20 cellular contexts compared by ENCODE assay signal in the genomic region with DNA sequence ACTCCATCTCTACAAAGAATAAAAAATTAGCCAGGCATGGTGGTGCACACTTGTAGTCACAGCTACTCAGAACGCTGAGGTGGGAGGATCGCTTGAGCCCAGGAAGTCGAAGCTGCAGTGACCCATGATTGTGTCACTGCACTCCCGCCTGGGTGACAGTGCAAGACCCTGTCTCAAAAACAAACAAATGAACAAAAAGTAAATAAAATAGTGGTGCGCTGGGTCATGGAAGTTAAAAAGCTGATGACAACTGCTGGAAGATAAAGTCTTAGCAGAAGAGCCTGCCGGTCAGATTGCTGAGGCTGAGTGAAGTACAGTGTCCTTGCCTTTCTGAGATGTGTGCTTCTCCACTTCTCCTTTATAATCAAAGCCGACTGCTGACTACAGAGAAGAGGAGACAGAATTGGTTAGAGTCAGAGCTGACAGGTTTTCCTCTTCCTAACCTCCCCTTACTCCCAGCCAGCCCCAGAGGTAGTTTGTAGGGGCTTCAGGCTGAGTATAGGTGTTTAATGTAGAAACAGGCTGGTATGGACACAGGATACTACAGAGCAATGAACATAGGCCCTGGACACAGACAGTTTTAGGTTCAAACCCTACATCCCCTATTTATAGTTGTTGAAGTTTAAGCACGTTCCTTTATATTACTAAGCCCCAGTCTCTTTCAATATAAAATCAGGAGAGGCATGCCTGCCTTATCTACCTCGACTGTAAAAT. TPM values are rescaled to one million over a fixed set of nuclear protein-coding genes. Genes with fewer than 3 reads are reported as not detected.
DNase-seq lines count a peak whose midpoint lies in the region; ATAC-seq and TF ChIP-seq lines count a peak whose summit lies in the region.
"Had no signal": no experiment of that assay in that cellular context is flagged by ENCODE, and none has a peak within 500 bp of the region (broad histone marks: within the 10 kb centered on the region; RNA-seq: fewer than 3 reads in every experiment).

No MANE protein-coding gene starts in this region.

- no peaks in the 10 kb centered on the region for H3F3A ChIP-seq in neural progenitor cell (ENCODE audit: low read depth)

- H3K27ac ChIP-seq in OCI-LY7 (ENCODE audit: low read depth, low read length, poor library complexity, severe bottlenecking) (no peak overlapping the region), neural progenitor cell (no peak overlapping the region)
- H3K27ac ChIP-seq: HL-60, Peyer's patch had no signal

- H3K9me3 Mint-ChIP-seq in activated naive CD4-positive, alpha-beta T cell treated with anti-CD3 and anti-CD28 coated beads for 36 hours: no peaks in the 10 kb centered on the region
- H3K9me3 Mint-ChIP-seq in activated naive CD8-positive, alpha-beta T cell treated with anti-CD3 and anti-CD28 coated beads, Interleukin-2, amount 50 U/mL, for 24 hours: no peaks in the 10 kb centered on the region
- H3K9me3 Mint-ChIP-seq in neural progenitor cell: no peaks in the 10 kb centered on the region
- H3K9me3 Mint-ChIP-seq: CD4-positive, alpha-beta T cell; HFFc6 had no signal

- no peak for ATAC-seq in activated naive CD8-positive, alpha-beta T cell treated with anti-CD3 and anti-CD28 coated beads, Interleukin-2, amount 50 U/mL, for 24 hours
- no peak for ATAC-seq in GM21529 (IDR thresholded peaks at IDR 0.05; ENCODE audit: unreplicated experiment)

- H3K9me2 ChIP-seq in OCI-LY7 (ENCODE audit: insufficient read depth, low read length): no peaks in the 10 kb centered on the region

- TF ChIP-seq CTCF in OCI-LY7 (conservative IDR thresholded peaks at IDR 0.05; ENCODE audit: low read length) (no peak), neural progenitor cell (IDR thresholded peaks at IDR 0.05) (no peak)

- H3K36me3 Mint-ChIP-seq in activated naive CD4-positive, alpha-beta T cell treated with anti-CD3 and anti-CD28 coated beads for 36 hours (ENCODE audit: low read depth): peaks cover 49% of the 10 kb centered on the region
- H3K36me3 Mint-ChIP-seq in activated naive CD8-positive, alpha-beta T cell treated with anti-CD3 and anti-CD28 coated beads, Interleukin-2, amount 50 U/mL, for 24 hours (ENCODE audit: low read depth): peaks cover 68% of the 10 kb centered on the region
- H3K36me3 Mint-ChIP-seq in neural progenitor cell: no peaks in the 10 kb centered on the region

- no peaks in the 10 kb centered on the region for H3K4me1 ChIP-seq in OCI-LY7 (ENCODE audit: insufficient read depth, low read length, poor library complexity, severe bottlenecking)
- no peaks in the 10 kb centered on the region for H3K4me1 ChIP-seq in neural progenitor cell
- H3K4me1 ChIP-seq: Peyer's patch had no signal

- H3K9ac ChIP-seq in neural progenitor cell: no peak overlapping the region

- H3K9me3 ChIP-seq in OCI-LY7 (ENCODE audit: low read length) (no peaks in the 10 kb centered on the region), neural progenitor cell (ENCODE audit: low read depth) (no peaks in the 10 kb centered on the region)
- H3K9me3 ChIP-seq: Peyer's patch had no signal

- TSS peak; percentile 24 for BruUV-seq in OCI-LY7 (replicated peaks; lab: Mats Ljungman, UMichigan)

- no peak overlapping the region for H3K4me3 ChIP-seq in OCI-LY7 (ENCODE audit: low read depth, low read length, poor library complexity, severe bottlenecking)
- no peak overlapping the region for H3K4me3 ChIP-seq in neural progenitor cell
- H3K4me3 ChIP-seq: Peyer's patch had no signal

- H3K4me1 Mint-ChIP-seq in activated naive CD4-positive, alpha-beta T cell treated with anti-CD3 and anti-CD28 coated beads for 36 hours (ENCODE audit: low read depth): peaks cover 27% of the 10 kb centered on the region
- H3K4me1 Mint-ChIP-seq in activated naive CD8-positive, alpha-beta T cell treated with anti-CD3 and anti-CD28 coated beads, Interleukin-2, amount 50 U/mL, for 24 hours: peaks cover 25% of the 10 kb centered on the region
- H3K4me1 Mint-ChIP-seq in neural progenitor cell: no peaks in the 10 kb centered on the region
- H3K4me1 Mint-ChIP-seq: B cell had no signal

- H3K36me3 ChIP-seq in OCI-LY7 (ENCODE audit: insufficient read depth, low read length) (peaks cover 80% of the 10 kb centered on the region), neural progenitor cell (no peaks in the 10 kb centered on the region)

- H3K27ac Mint-ChIP-seq in activated naive CD4-positive, alpha-beta T cell treated with anti-CD3 and anti-CD28 coated beads for 36 hours: peak overlapping the region; percentile 37
- peak overlapping the region; percentile 59 for H3K27ac Mint-ChIP-seq in activated naive CD8-positive, alpha-beta T cell treated with anti-CD3 and anti-CD28 coated beads, Interleukin-2, amount 50 U/mL, for 24 hours
- H3K27ac Mint-ChIP-seq in neural progenitor cell: no peak overlapping the region
- H3K27ac Mint-ChIP-seq: B cell; CD4-positive, alpha-beta T cell; HFFc6 had no signal

- POLR2A ChIA-PET in OCI-LY7 (lab: Charles Lee): interaction anchor here (0.7 to 1.0 kb wide), 2 partner anchors 18 to 23 kb away, joined by 3 read pairs; partner anchors contain the start of gene HCLS1

- CTCF ChIA-PET in activated naive CD4-positive, alpha-beta T cell treated with anti-CD3 and anti-CD28 coated beads for 36 hours (lab: Charles Lee): no interaction called here
- CTCF ChIA-PET in OCI-LY7 (lab: Charles Lee; ENCODE audit: unreplicated experiment): no interaction called here

- no peaks in the 10 kb centered on the region for H3K27me3 Mint-ChIP-seq in activated naive CD4-positive, alpha-beta T cell treated with anti-CD3 and anti-CD28 coated beads for 36 hours (ENCODE audit: low read depth)
- H3K27me3 Mint-ChIP-seq in activated naive CD8-positive, alpha-beta T cell treated with anti-CD3 and anti-CD28 coated beads, Interleukin-2, amount 50 U/mL, for 24 hours: no peaks in the 10 kb centered on the region
- H3K27me3 Mint-ChIP-seq in neural progenitor cell (ENCODE audit: insufficient read depth, low read depth): no peaks in the 10 kb centered on the region
- H3K27me3 Mint-ChIP-seq: B cell; CD4-positive, alpha-beta T cell had no signal

- H4K20me1 ChIP-seq in OCI-LY7 (ENCODE audit: insufficient read depth, low read length) (no peaks in the 10 kb centered on the region), neural progenitor cell (ENCODE audit: low read depth) (no peaks in the 10 kb centered on the region)

- DNase-seq in activated naive CD4-positive, alpha-beta T cell treated with anti-CD3 and anti-CD28 coated beads for 36 hours: no peak
- DNase-seq in activated naive CD4-positive, alpha-beta T cell treated with anti-CD3 and anti-CD28 coated beads, Interleukin-2, amount 50 U/mL, for 16 hours: no peak
- no peak for DNase-seq in OCI-LY7 (ENCODE audit: low spot score)
- DNase-seq in activated naive CD8-positive, alpha-beta T cell treated with anti-CD3 and anti-CD28 coated beads, Interleukin-2, amount 50 U/mL, for 24 hours: no peak
- no peak for DNase-seq in neural progenitor cell (ENCODE audit: low spot score)
- no peak for DNase-seq in NCI-H510A treated with DMSO at 0.1 percent for 48 hours (lab: John Stamatoyannopoulos, UW)
- no peak for DNase-seq in pons (ENCODE audit: low spot score)
- DNase-seq: CD4-positive, alpha-beta T cell; DND-41; GDM1; GOT3; HFFc6; KBM-7; NCI-H446 treated with DMSO at 0.1 percent for 48 hours; NCI-H774; Peyer's patch; SHP77 had no signal

- H3K79me2 ChIP-seq in OCI-LY7 (ENCODE audit: insufficient read depth, low read depth, low read length) (no peaks in the 10 kb centered on the region), neural progenitor cell (ENCODE audit: low read depth) (no peaks in the 10 kb centered on the region)

- H3K4me2 ChIP-seq in OCI-LY7 (ENCODE audit: low read length): no peak overlapping the region
- H3K4me2 ChIP-seq in neural progenitor cell: no peak overlapping the region

- no peak overlapping the region for H2AFZ ChIP-seq in OCI-LY7 (ENCODE audit: low read length)
- H2AFZ ChIP-seq in neural progenitor cell (replicated peaks): peak overlapping the region; percentile 57

- no peak overlapping the region for H3K4me3 Mint-ChIP-seq in activated naive CD4-positive, alpha-beta T cell treated with anti-CD3 and anti-CD28 coated beads for 36 hours
- no peak overlapping the region for H3K4me3 Mint-ChIP-seq in activated naive CD8-positive, alpha-beta T cell treated with anti-CD3 and anti-CD28 coated beads, Interleukin-2, amount 50 U/mL, for 24 hours
- H3K4me3 Mint-ChIP-seq in neural progenitor cell: no peak overlapping the region
- H3K4me3 Mint-ChIP-seq: B cell; CD4-positive, alpha-beta T cell; HFFc6 had no signal

- intact Hi-C loops in activated naive CD4-positive, alpha-beta T cell treated with anti-CD3 and anti-CD28 coated beads for 36 hours (cut with micrococcal nuclease): no loop called here
- intact Hi-C loops in OCI-LY7 (cut with micrococcal nuclease; ENCODE audit: unreplicated experiment): no loop called here

- H3K27me3 ChIP-seq in neural progenitor cell: no peaks in the 10 kb centered on the region
- H3K27me3 ChIP-seq: Peyer's patch had no signal

RNA-seq across cellular contexts. Expression of gene HCLS1, which starts 17.9 kb away (rescaled TPM):
- total RNA-seq in activated naive CD4-positive, alpha-beta T cell treated with anti-CD3 and anti-CD28 coated beads for 36 hours: 100 to 1,000 TPM; 240 to 248 TPM
- 124 and 167 TPM in 2 replicates for total RNA-seq in OCI-LY7 (2014; rRNA removed; shearing (Covaris generic))
- total RNA-seq in OCI-LY7 (2022) (235 and 241 TPM in 2 replicates), neural progenitor cell (ENCODE audit: low replicate concordance) (not detected in 2 replicates)

RNA-seq across cellular contexts. Expression of gene FBXO40, which starts 49.6 kb away (rescaled TPM):
- not detected for total RNA-seq in activated naive CD4-positive, alpha-beta T cell treated with anti-CD3 and anti-CD28 coated beads for 36 hours
- total RNA-seq in OCI-LY7 (2014; rRNA removed; shearing (Covaris generic)): not detected in 2 replicates
- total RNA-seq in OCI-LY7 (2022) (not detected in 2 replicates), neural progenitor cell (ENCODE audit: low replicate concordance) (not detected in 2 replicates)
- total RNA-seq: B cell; CD4-positive, alpha-beta T cell; HFFc6; Peyer's patch had no signal

Comparison
In these comparisons a context has a peak if more than half of its experiments do, and no peak if none do; other contexts are left out.
1. RNA of gene HCLS1, which starts 17.9 kb away (total RNA-seq): 240 to 248 TPM in activated naive CD4-positive, alpha-beta T cell treated with anti-CD3 and anti-CD28 coated beads for 36 hours and 124 to 241 TPM in OCI-LY7; not detected in neural progenitor cell; every median in the first group is over 100 times any median in the second.